Comparison of ENCODE assay signal across 20 cellular contexts in genomic region chr2:120940319-120940696, GRCh38.
DNase-seq lines count a peak whose midpoint lies in the region; ATAC-seq and TF ChIP-seq lines count a peak whose summit lies in the region.
"Had no signal": no experiment of that assay in that cellular context is flagged by ENCODE, and none has a peak within 500 bp of the region (broad histone marks: within the 10 kb centered on the region; RNA-seq: fewer than 3 reads in every experiment).

No MANE protein-coding gene starts in this region.

- no peak overlapping the region for H2AFZ ChIP-seq in ACC112 (ENCODE audit: low read length, unreplicated experiment)
- no peak overlapping the region for H2AFZ ChIP-seq in hepatocyte

- TF ChIP-seq CTCF in RWPE2 (IDR thresholded peaks at IDR 0.05; ENCODE audit: poor library complexity, severe bottlenecking) (no peak), hepatocyte (IDR thresholded peaks at IDR 0.05; ENCODE audit: poor library complexity) (no peak), osteocyte (IDR thresholded peaks at IDR 0.05) (no peak)

- H3K4me1 ChIP-seq in ACC112 (ENCODE audit: control insufficient read depth, insufficient read depth, low read length, unreplicated experiment) (peaks cover 52% of the 10 kb centered on the region), RWPE2 (ENCODE audit: insufficient read depth, poor library complexity, severe bottlenecking) (peaks cover 27% of the 10 kb centered on the region), hepatocyte (ENCODE audit: insufficient read depth) (peaks cover 51% of the 10 kb centered on the region)

- DNase-seq in RWPE2 (ENCODE audit: low spot score) (no peak), hepatocyte (ENCODE audit: low spot score) (no peak), osteocyte (ENCODE audit: extremely low spot score, unreplicated experiment) (no peak), NCI-H2227 treated with DMSO at 0.1 percent for 48 hours (lab: John Stamatoyannopoulos, UW) (no peak), ureter (ENCODE audit: low spot score) (no peak), cerebellar nuclear complex (lab: John Stamatoyannopoulos, UW) (no peak)
- DNase-seq: Calu3; CD8-positive, alpha-beta T cell; DMS53; GOT3; NCI-H1105; NCI-H2081 treated with DMSO at 0.1 percent for 48 hours; NCI-H510A treated with DMSO at 0.1 percent for 48 hours; NCI-H774; SIG-M5 had no signal

- ATAC-seq in RWPE2 (ENCODE audit: low read depth) (no peak), GM21360 (IDR thresholded peaks at IDR 0.05; ENCODE audit: unreplicated experiment) (no peak)
- ATAC-seq: CD8-positive, alpha-beta T cell; GM12878; HCT116 had no signal

- H3K27me3 ChIP-seq in ACC112 (ENCODE audit: insufficient read depth, low read length): no peaks in the 10 kb centered on the region
- H3K27me3 ChIP-seq in RWPE2 (ENCODE audit: insufficient read depth, poor library complexity, severe bottlenecking): no peaks in the 10 kb centered on the region
- no peaks in the 10 kb centered on the region for H3K27me3 ChIP-seq in hepatocyte
- H3K27me3 ChIP-seq: BLaER1 treated with 17β-estradiol and CSF1 and Interleukin-3, amounts not matched to agents 10 nM and 100 nM had no signal

- H3K36me3 Mint-ChIP-seq in osteocyte (ENCODE audit: unreplicated experiment): peaks cover 4% of the 10 kb centered on the region
- H3K36me3 Mint-ChIP-seq: CD8-positive, alpha-beta T cell had no signal

- no peaks in the 10 kb centered on the region for H4K20me1 ChIP-seq in hepatocyte (ENCODE audit: insufficient read depth, poor library complexity, severe bottlenecking)
- H4K20me1 ChIP-seq: BLaER1 treated with 17β-estradiol and CSF1 and Interleukin-3, amounts not matched to agents 10 nM and 100 nM had no signal

- peaks cover 85% of the 10 kb centered on the region for H3K4me1 Mint-ChIP-seq in osteocyte (ENCODE audit: unreplicated experiment)

- H3K27ac ChIP-seq in ACC112 (ENCODE audit: low read depth, low read length): peak overlapping the region; percentile 91
- peak overlapping the region; percentile 17 for H3K27ac ChIP-seq in RWPE2 (ENCODE audit: poor library complexity, severe bottlenecking)
- peak overlapping the region; percentile 11 for H3K27ac ChIP-seq in hepatocyte
- H3K27ac ChIP-seq: BLaER1 treated with 17β-estradiol and CSF1 and Interleukin-3, amounts not matched to agents 10 nM and 100 nM had no signal

- peaks cover 5% of the 10 kb centered on the region; the same call in 1 of the 2 replicates for H3K36me3 ChIP-seq in ACC112 (ENCODE audit: insufficient read depth, low read length)
- no peaks in the 10 kb centered on the region for H3K36me3 ChIP-seq in RWPE2 (ENCODE audit: low read depth)
- no peaks in the 10 kb centered on the region for H3K36me3 ChIP-seq in hepatocyte (replicated peaks; ENCODE audit: insufficient read depth, low read depth)
- H3K36me3 ChIP-seq: BLaER1 treated with 17β-estradiol and CSF1 and Interleukin-3, amounts not matched to agents 10 nM and 100 nM had no signal

- no peak overlapping the region for H3K4me3 ChIP-seq in ACC112 (ENCODE audit: low read depth, low read length)
- H3K4me3 ChIP-seq in RWPE2 (ENCODE audit: severe bottlenecking): no peak overlapping the region
- H3K4me3 ChIP-seq in hepatocyte: no peak overlapping the region
- H3K4me3 ChIP-seq: BLaER1 treated with 17β-estradiol and CSF1 and Interleukin-3, amounts not matched to agents 10 nM and 100 nM; GM12878 had no signal

- 96% methylated on average over 1 of the region's 1 CpG for WGBS in hepatocyte (ENCODE audit: low lambda C conversion rate, missing lambda C conversion rate)

- no peak overlapping the region for H3K4me3 Mint-ChIP-seq in osteocyte (ENCODE audit: unreplicated experiment)
- H3K4me3 Mint-ChIP-seq: CD8-positive, alpha-beta T cell had no signal

- H3K27ac Mint-ChIP-seq in osteocyte (ENCODE audit: unreplicated experiment): peak overlapping the region; percentile 88
- H3K27ac Mint-ChIP-seq: CD8-positive, alpha-beta T cell had no signal

- no peaks in the 10 kb centered on the region for H3K9me2 ChIP-seq in hepatocyte (replicated peaks; ENCODE audit: insufficient read depth)

- H3K9me3 ChIP-seq in RWPE2 (ENCODE audit: severe bottlenecking) (no peaks in the 10 kb centered on the region), hepatocyte (ENCODE audit: low read depth) (no peaks in the 10 kb centered on the region)
- H3K9me3 ChIP-seq: BLaER1 treated with 17β-estradiol and CSF1 and Interleukin-3, amounts not matched to agents 10 nM and 100 nM had no signal

- no peak overlapping the region for H3K4me2 ChIP-seq in hepatocyte

- H3K79me2 ChIP-seq in ACC112 (ENCODE audit: control insufficient read depth, insufficient read depth, low read length, unreplicated experiment) (peaks cover 11% of the 10 kb centered on the region), hepatocyte (peaks cover 3% of the 10 kb centered on the region)

- no peaks in the 10 kb centered on the region for H3K27me3 Mint-ChIP-seq in osteocyte (ENCODE audit: unreplicated experiment)

- no peaks in the 10 kb centered on the region for H3K9me3 Mint-ChIP-seq in osteocyte (ENCODE audit: unreplicated experiment)
- H3K9me3 Mint-ChIP-seq: CD8-positive, alpha-beta T cell had no signal

Comparison
In these comparisons a context has a peak if more than half of its experiments do, and no peak if none do; other contexts are left out.
1. H3K27ac ChIP-seq: peak in every context shown above with its lines; median percentile 91 in ACC112; 17 in RWPE2; 11 in hepatocyte.